16 cellular contexts compared by ENCODE assay signal in the genomic region with DNA sequence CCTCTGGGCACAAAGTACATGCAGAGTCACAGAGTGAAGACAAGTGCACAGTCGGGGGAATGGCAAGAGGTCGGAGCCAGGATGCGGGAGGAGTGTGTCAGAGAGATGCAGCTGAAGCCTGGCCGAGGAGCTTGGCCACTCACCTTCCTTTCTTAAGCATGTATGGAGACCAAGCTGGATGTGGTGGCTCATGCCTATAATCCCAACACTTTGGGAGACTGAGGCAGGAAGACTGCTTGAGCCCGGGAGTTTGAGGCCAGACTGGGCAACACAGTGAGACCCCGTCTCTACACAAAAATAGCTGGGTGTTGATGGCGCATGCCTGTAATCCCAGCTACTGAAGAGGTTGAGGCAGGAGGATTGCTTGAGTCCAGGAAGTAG.
"Had no signal": no experiment of that assay in that cellular context is flagged by ENCODE, and none has a peak within 500 bp of the region (broad histone marks: within the 10 kb centered on the region; RNA-seq: fewer than 3 reads in every experiment).

No MANE protein-coding gene starts in this region.

- H3K27me3 ChIP-seq: cardiac muscle cell, hepatocyte, stomach had no signal

- DNase-seq: activated CD4-positive, alpha-beta T cell treated with anti-CD3 and anti-CD28 coated beads, Interleukin-2, amount 50 U/mL, for 4 hours; amniotic stem cell; left colon; lower lobe of right lung; naive thymus-derived CD8-positive, alpha-beta T cell; stimulated activated CD4-positive, alpha-beta T cell treated with anti-CD3 and anti-CD28 coated beads, Interleukin-15, amount 100 ng/mL, for 24 hours; stimulated activated CD4-positive, alpha-beta T cell treated with anti-CD3 and anti-CD28 coated beads, Interleukin-2, amount 100 ng/mL, for 48 hours; stomach; WERI-Rb-1 had no signal

- H3K4me3 Mint-ChIP-seq: activated naive CD8-positive, alpha-beta T cell; activated T-helper 1 cell treated with anti-CD3 and anti-CD28 coated beads, Interleukin-12 subunit alpha, Interleukin-12 subunit beta, Interleukin-2, Interleukin-4 antibody, amounts not matched to agents 30 ng/mL and 10 ng/mL and 1 ng/mL, durations not matched to agents 14 hours and 24 hours and 36 hours; naive thymus-derived CD8-positive, alpha-beta T cell; T-helper 1 cell treated with Interleukin-12 subunit alpha and Interleukin-12 subunit beta and Interleukin-4 antibody, amounts not matched to agents 30 μg/mL and 1 μg/mL, for 36 hours had no signal

- H3K9me3 ChIP-seq: lower lobe of right lung, stomach had no signal

- H3K4me3 ChIP-seq: cardiac muscle cell, hepatocyte, lower lobe of right lung, skin epidermis, stomach had no signal

- H3K9me3 Mint-ChIP-seq: activated T-helper 1 cell treated with anti-CD3 and anti-CD28 coated beads, Interleukin-12 subunit alpha, Interleukin-12 subunit beta, Interleukin-2, Interleukin-4 antibody, amounts not matched to agents 30 ng/mL and 10 ng/mL and 1 ng/mL, durations not matched to agents 14 hours and 24 hours and 36 hours; naive thymus-derived CD8-positive, alpha-beta T cell; T-helper 1 cell treated with Interleukin-12 subunit alpha and Interleukin-12 subunit beta and Interleukin-4 antibody, amounts not matched to agents 30 μg/mL and 1 μg/mL, for 36 hours had no signal

- ATAC-seq: left colon; lower lobe of right lung; naive thymus-derived CD8-positive, alpha-beta T cell had no signal

- H3K36me3 ChIP-seq: WERI-Rb-1 had no signal

- H3K27ac ChIP-seq: cardiac muscle cell, epithelial cell of prostate, hepatocyte, lower lobe of right lung, stomach, WERI-Rb-1 had no signal

- H3K27me3 Mint-ChIP-seq: activated naive CD8-positive, alpha-beta T cell had no signal

- H3K27ac Mint-ChIP-seq: activated naive CD8-positive, alpha-beta T cell; activated T-helper 1 cell treated with anti-CD3 and anti-CD28 coated beads, Interleukin-12 subunit alpha, Interleukin-12 subunit beta, Interleukin-2, Interleukin-4 antibody, amounts not matched to agents 30 ng/mL and 10 ng/mL and 1 ng/mL, durations not matched to agents 14 hours and 24 hours and 36 hours; naive thymus-derived CD8-positive, alpha-beta T cell; T-helper 1 cell treated with Interleukin-12 subunit alpha and Interleukin-12 subunit beta and Interleukin-4 antibody, amounts not matched to agents 30 μg/mL and 1 μg/mL, for 36 hours had no signal
